Comparison of ENCODE assay signal across 23 cellular contexts in genomic region chr20:22807045-22807444, GRCh38.
"Had no signal": no experiment of that assay in that cellular context is flagged by ENCODE, and none has a peak within 500 bp of the region (broad histone marks: within the 10 kb centered on the region; RNA-seq: fewer than 3 reads in every experiment).

No MANE protein-coding gene starts in this region.

- DNase-seq: activated CD8-positive, alpha-beta memory T cell treated with anti-CD3 and anti-CD28 coated beads, Interleukin-2, amount 50 U/mL, for 4 hours; activated gamma-delta T cell treated with Interleukin-2 at 50 U/mL for 16 hours; activated naive CD4-positive, alpha-beta T cell treated with anti-CD3 and anti-CD28 coated beads, Interleukin-2, amount 50 U/mL, for 16 hours; activated naive CD8-positive, alpha-beta T cell treated with anti-CD3 and anti-CD28 coated beads, Interleukin-2, amount 10 ng/mL, durations not matched to agents 7 days and 5 days; activated T-cell treated with anti-CD3 and anti-CD28 coated beads, Interleukin-2, amount 50 U/mL, for 72 hours; caudate nucleus; MG63; MV-4-11; NCI-H1092 treated with DMSO at 0.1 percent for 48 hours; NCI-H1417 treated with DMSO at 0.1 percent for 48 hours; NCI-H1694; NCI-H2029; NCI-H345; NCI-H510A treated with DMSO at 0.1 percent for 48 hours; SIG-M5; T-cell; WERI-Rb-1 had no signal

- H3K4me3 ChIP-seq: adrenal gland, MG63, SK-N-MC had no signal

- H3K27ac ChIP-seq: adrenal gland, KMS-11, SK-N-MC, WERI-Rb-1 had no signal

- H3K27me3 ChIP-seq: adrenal gland, MG63 had no signal

- H3K27me3 Mint-ChIP-seq: activated CD4-positive, alpha-beta T cell treated with anti-CD3 and anti-CD28 coated beads for 36 hours; activated CD8-positive, alpha-beta T cell treated with anti-CD3 and anti-CD28 coated beads for 36 hours; activated naive CD8-positive, alpha-beta T cell treated with anti-CD3 and anti-CD28 coated beads, Interleukin-2, amount 10 ng/mL, durations not matched to agents 7 days and 5 days had no signal

- H3K9me3 ChIP-seq: adrenal gland, MG63 had no signal

- H3K27ac Mint-ChIP-seq: activated CD4-positive, alpha-beta T cell treated with anti-CD3 and anti-CD28 coated beads for 36 hours; activated CD8-positive, alpha-beta T cell treated with anti-CD3 and anti-CD28 coated beads for 36 hours; activated naive CD8-positive, alpha-beta T cell treated with anti-CD3 and anti-CD28 coated beads, Interleukin-2, amount 10 ng/mL, durations not matched to agents 7 days and 5 days; activated T-cell treated with anti-CD3 and anti-CD28 coated beads, Interleukin-2, amount 50 U/mL, for 72 hours; activated T-helper 2 cell treated with anti-CD3 and anti-CD28 coated beads, Interferon-gamma antibody, Interleukin-2, Interleukin-4, amounts not matched to agents 10 μg/mL and 5 μg/mL and 100 μg/mL, durations not matched to agents 14 hours and 24 hours and 36 hours; T-cell had no signal

- ATAC-seq: activated CD4-positive, alpha-beta T cell treated with anti-CD3 and anti-CD28 coated beads for 36 hours; activated CD8-positive, alpha-beta T cell treated with anti-CD3 and anti-CD28 coated beads for 36 hours; activated T-cell treated with anti-CD3 and anti-CD28 coated beads, Interleukin-2, amount 50 U/mL, for 72 hours; T-cell had no signal

- H3K9me3 Mint-ChIP-seq: activated CD8-positive, alpha-beta T cell treated with anti-CD3 and anti-CD28 coated beads for 36 hours; activated naive CD8-positive, alpha-beta T cell treated with anti-CD3 and anti-CD28 coated beads, Interleukin-2, amount 10 ng/mL, durations not matched to agents 7 days and 5 days; activated T-helper 2 cell treated with anti-CD3 and anti-CD28 coated beads, Interferon-gamma antibody, Interleukin-2, Interleukin-4, amounts not matched to agents 10 μg/mL and 5 μg/mL and 100 μg/mL, durations not matched to agents 14 hours and 24 hours and 36 hours; T-cell had no signal

- H3K4me1 Mint-ChIP-seq: activated CD4-positive, alpha-beta T cell treated with anti-CD3 and anti-CD28 coated beads for 36 hours; activated naive CD8-positive, alpha-beta T cell treated with anti-CD3 and anti-CD28 coated beads, Interleukin-2, amount 10 ng/mL, durations not matched to agents 7 days and 5 days; T-cell had no signal

- H3K4me3 Mint-ChIP-seq: activated CD4-positive, alpha-beta T cell treated with anti-CD3 and anti-CD28 coated beads for 36 hours; activated CD8-positive, alpha-beta T cell treated with anti-CD3 and anti-CD28 coated beads for 36 hours; activated naive CD8-positive, alpha-beta T cell treated with anti-CD3 and anti-CD28 coated beads, Interleukin-2, amount 10 ng/mL, durations not matched to agents 7 days and 5 days; activated T-cell treated with anti-CD3 and anti-CD28 coated beads, Interleukin-2, amount 50 U/mL, for 72 hours; T-cell had no signal

- H3K36me3 ChIP-seq: adrenal gland, MG63, WERI-Rb-1 had no signal

- H3K4me1 ChIP-seq: adrenal gland had no signal

- H3K36me3 Mint-ChIP-seq: activated naive CD8-positive, alpha-beta T cell treated with anti-CD3 and anti-CD28 coated beads, Interleukin-2, amount 10 ng/mL, durations not matched to agents 7 days and 5 days; T-cell had no signal
